ENCODE assay signal across 13 cellular contexts in genomic region chr12:132888852-132889251, GRCh38. TPM values are rescaled to one million over a fixed set of nuclear protein-coding genes. Genes with fewer than 3 reads are reported as not detected.
DNase-seq lines count a peak whose midpoint lies in the region; ATAC-seq and TF ChIP-seq lines count a peak whose summit lies in the region.
"Had no signal": no experiment of that assay in that cellular context is flagged by ENCODE, and none has a peak within 500 bp of the region (broad histone marks: within the 10 kb centered on the region; RNA-seq: fewer than 3 reads in every experiment).

No MANE protein-coding gene starts in this region.

- H3K4me3 ChIP-seq in CD8-positive, alpha-beta T cell (ENCODE audit: low read depth, low read length) = no peak overlapping the region
- no peak overlapping the region for H3K4me3 ChIP-seq in IMR-90 (ENCODE audit: insufficient read depth, low read depth, low read length)
- no peak overlapping the region for H3K4me3 ChIP-seq in effector memory CD4-positive, alpha-beta T cell (ENCODE audit: insufficient read depth, low read depth, low read length, poor library complexity, severe bottlenecking)
- no peak overlapping the region for H3K4me3 ChIP-seq in BE2C (ENCODE audit: low read depth, low read length)

- H3K27ac Mint-ChIP-seq in CD8-positive, alpha-beta T cell = peak overlapping the region; percentile 100
- no peak overlapping the region for H3K27ac Mint-ChIP-seq in nephron progenitor cell

- H2BK20ac ChIP-seq in IMR-90 (ENCODE audit: low read depth, low read length) = no peak overlapping the region

- H3K9me3 Mint-ChIP-seq in CD8-positive, alpha-beta T cell = peaks cover 3% of the 10 kb centered on the region
- H3K9me3 Mint-ChIP-seq in nephron progenitor cell = peaks cover 71% of the 10 kb centered on the region

- H2BK15ac ChIP-seq in IMR-90 (ENCODE audit: low read depth, low read length) = no peak overlapping the region

- no peaks in the 10 kb centered on the region for H3K27me3 ChIP-seq in CD8-positive, alpha-beta T cell (ENCODE audit: insufficient read depth, low read length)
- no peaks in the 10 kb centered on the region for H3K27me3 ChIP-seq in IMR-90 (ENCODE audit: control insufficient read depth, insufficient read depth, low read length)
- H3K27me3 ChIP-seq in effector memory CD4-positive, alpha-beta T cell (replicated peaks; ENCODE audit: control insufficient read depth, insufficient read depth, low read length, poor library complexity, severe bottlenecking) = no peaks in the 10 kb centered on the region
- H3K27me3 ChIP-seq in BE2C = no peaks in the 10 kb centered on the region

- no peak overlapping the region for H3K9ac ChIP-seq in IMR-90 (ENCODE audit: low read depth, low read length)
- H3K9ac ChIP-seq: parathyroid adenoma had no signal

- H2AK5ac ChIP-seq in IMR-90 (ENCODE audit: low read depth, low read length) = no peak overlapping the region

- no TSS peak for BruUV-seq in IMR-90 (replicated peaks; lab: Mats Ljungman, UMichigan)

- WGBS in IMR-90 (ENCODE audit: extremely low coverage in 2 of 2, insufficient read length in 1 of 2), 2 experiments = 49% methylated on average over 3 of the region's 6 CpGs; no CpG with 5 or more reads in 1 of the 2 experiments

- peak overlapping the region; percentile 46 for H2AFZ ChIP-seq in IMR-90 (replicated peaks; ENCODE audit: low read length, poor library complexity)

- H2BK120ac ChIP-seq in IMR-90 (ENCODE audit: low read depth, low read length) = no peak overlapping the region

- dilution Hi-C loops in IMR-90 (cut with HindIII; ENCODE audit: low sequenced_read_pairs, unreplicated experiment) = no loop called here

- H3K23ac ChIP-seq in IMR-90 (ENCODE audit: low read depth, low read length) = no peak overlapping the region

- H3K4me2 ChIP-seq in IMR-90 (ENCODE audit: low read depth, low read length) = no peak overlapping the region

- no peak overlapping the region for H3K56ac ChIP-seq in IMR-90 (ENCODE audit: extremely low read depth, insufficient read depth, low read length)

- H4K5ac ChIP-seq in IMR-90 (ENCODE audit: low read depth, low read length) = no peak overlapping the region; the same call in 1 of the 2 replicates

- no peaks in the 10 kb centered on the region for H3K9me1 ChIP-seq in IMR-90 (ENCODE audit: insufficient read depth, low read length)

- no peak overlapping the region for H3K4ac ChIP-seq in IMR-90 (ENCODE audit: low read depth, low read length)

- no peak overlapping the region for H3K18ac ChIP-seq in IMR-90 (ENCODE audit: low read depth, low read length)

- ATAC-seq in CD8-positive, alpha-beta T cell = no peak
- ATAC-seq in IMR-90 (ENCODE audit: low read depth) (no peak), GM18909 (IDR thresholded peaks at IDR 0.05; ENCODE audit: poor library complexity, unreplicated experiment) (no peak), HG03025 (IDR thresholded peaks at IDR 0.05; ENCODE audit: low FRiP score, unreplicated experiment) (no peak)

- no peak for TF ChIP-seq POLR2A in IMR-90 (IDR thresholded peaks at IDR 0.05; ENCODE audit: low read depth, low read length)

- H3K79me1 ChIP-seq in IMR-90 (ENCODE audit: low read depth in 1 of 2, low read length in 2 of 2) = peaks cover 0 to 19% of the 10 kb centered on the region in 2 experiments; a peak in 2 of 4 replicates

- H3K4me1 ChIP-seq in CD8-positive, alpha-beta T cell (ENCODE audit: insufficient read depth, low read length) = peaks cover 23% of the 10 kb centered on the region
- no peaks in the 10 kb centered on the region for H3K4me1 ChIP-seq in IMR-90 (ENCODE audit: control insufficient read depth, insufficient read depth, low read length)
- H3K4me1 ChIP-seq in effector memory CD4-positive, alpha-beta T cell (ENCODE audit: control insufficient read depth, insufficient read depth, low read length, poor library complexity, severe bottlenecking) = no peaks in the 10 kb centered on the region
- no peaks in the 10 kb centered on the region for H3K4me1 ChIP-seq in BE2C
- H3K4me1 ChIP-seq: parathyroid adenoma had no signal

- H3K4me1 Mint-ChIP-seq in CD8-positive, alpha-beta T cell (ENCODE audit: low read depth) = peaks cover 28% of the 10 kb centered on the region
- peaks cover 6% of the 10 kb centered on the region for H3K4me1 Mint-ChIP-seq in nephron progenitor cell

- 0 out of 4 replicates have a peak overlapping the region, but pooled peaks of 1 of the 2 experiments have one; percentile 56 for H4K8ac ChIP-seq in IMR-90 (ENCODE audit: low read depth in 2 of 2, low read length in 2 of 2)

- no peaks in the 10 kb centered on the region for H4K20me1 ChIP-seq in IMR-90 (ENCODE audit: insufficient read depth, low read length)

- H3K14ac ChIP-seq in IMR-90 (replicated peaks; ENCODE audit: low read depth, low read length) = no peak overlapping the region

- H4K91ac ChIP-seq in IMR-90 (ENCODE audit: insufficient read depth, low read depth, low read length) = no peak overlapping the region

- in situ Hi-C loops in IMR-90 (cut with MboI; ENCODE audit: low sequenced_read_pairs) = no loop called here

- TF ChIP-seq CTCF in CD8-positive, alpha-beta T cell (IDR thresholded peaks at IDR 0.05) = no peak
- TF ChIP-seq CTCF in IMR-90 (conservative IDR thresholded peaks at IDR 0.05; ENCODE audit: low read depth, low read length) (no peak), nephron progenitor cell (IDR thresholded peaks at IDR 0.05) (no peak), GM20000 (IDR thresholded peaks at IDR 0.05; ENCODE audit: extremely low read depth, missing control alignments) (no peak), BE2C (IDR thresholded peaks at IDR 0.05; ENCODE audit: low read depth, low read length) (no peak)

- intact Hi-C loops in CD8-positive, alpha-beta T cell (cut with DNase I, micrococcal nuclease) = loop anchor here in 1 of 2 experiments (5.0 kb wide), 1 partner anchor 202 kb away; the partner anchor contains the start of genes POLE and PXMP2
- intact Hi-C loops in IMR-90 (cut with micrococcal nuclease) = no loop called here

- peak overlapping the region; percentile 58 for H3K4me3 Mint-ChIP-seq in CD8-positive, alpha-beta T cell
- peak overlapping the region; percentile 96 for H3K4me3 Mint-ChIP-seq in nephron progenitor cell

- no peak for DNase-seq in CD8-positive, alpha-beta T cell
- DNase-seq in IMR-90 = no peak
- no peak for DNase-seq in effector memory CD4-positive, alpha-beta T cell
- no peak for DNase-seq in nephron progenitor cell
- no peak for DNase-seq in GM20000 (ENCODE audit: low spot score)
- DNase-seq in BE2C = no peak
- DNase-seq: NCI-H1105 treated with DMSO at 0.1 percent for 48 hours; NCI-H774; stimulated activated CD4-positive, alpha-beta T cell treated with anti-CD3 and anti-CD28 coated beads, Interleukin-4, amount 100 ng/mL, for 1 hour had no signal

- no peaks in the 10 kb centered on the region for H3K9me3 ChIP-seq in CD8-positive, alpha-beta T cell (ENCODE audit: low read length)
- H3K9me3 ChIP-seq in IMR-90 (ENCODE audit: control insufficient read depth, insufficient read depth, low read length) = no peaks in the 10 kb centered on the region
- H3K9me3 ChIP-seq in effector memory CD4-positive, alpha-beta T cell (ENCODE audit: control insufficient read depth, low read length) = no peaks in the 10 kb centered on the region
- H3K9me3 ChIP-seq in BE2C = no peaks in the 10 kb centered on the region; the same call in 1 of the 2 replicates
- H3K9me3 ChIP-seq: thoracic aorta had no signal

- no peaks in the 10 kb centered on the region for H3K27me3 Mint-ChIP-seq in CD8-positive, alpha-beta T cell (ENCODE audit: low read depth)
- peaks cover 12% of the 10 kb centered on the region for H3K27me3 Mint-ChIP-seq in nephron progenitor cell (ENCODE audit: low read depth, poor library complexity)

- H3K36me3 Mint-ChIP-seq in CD8-positive, alpha-beta T cell = peaks cover 19% of the 10 kb centered on the region
- peaks cover 51% of the 10 kb centered on the region for H3K36me3 Mint-ChIP-seq in nephron progenitor cell (ENCODE audit: low read depth)

- no peak for TF ChIP-seq RAD21 in IMR-90 (IDR thresholded peaks at IDR 0.05; ENCODE audit: low read length)

- H2AK9ac ChIP-seq in IMR-90 (replicated peaks; ENCODE audit: low read depth, low read length, poor library complexity) = no peak overlapping the region

- CTCF ChIA-PET in CD8-positive, alpha-beta T cell (lab: Charles Lee) = no interaction called here
- CTCF ChIA-PET in IMR-90 (lab: Yijun Ruan, JAX) = no interaction called here

- POLR2A ChIA-PET in CD8-positive, alpha-beta T cell (lab: Charles Lee) = interaction anchor here (0.6 to 1.0 kb wide), 2 partner anchors 16 to 60 kb away, joined by 3 read pairs; no protein-coding TSS in a partner anchor
- POLR2A ChIA-PET in IMR-90 (lab: Charles Lee; ENCODE audit: unreplicated experiment) = no interaction called here

- H3K36me3 ChIP-seq in CD8-positive, alpha-beta T cell (ENCODE audit: insufficient read depth, low read length) = no peaks in the 10 kb centered on the region
- peaks cover 2% of the 10 kb centered on the region; the same call in 1 of the 2 replicates for H3K36me3 ChIP-seq in IMR-90 (ENCODE audit: control insufficient read depth, insufficient read depth, low read length)
- peaks cover 5% of the 10 kb centered on the region for H3K36me3 ChIP-seq in effector memory CD4-positive, alpha-beta T cell (ENCODE audit: control insufficient read depth, insufficient read depth, low read length)
- peaks cover 11% of the 10 kb centered on the region for H3K36me3 ChIP-seq in BE2C
- H3K36me3 ChIP-seq: thoracic aorta had no signal

- H3K27ac ChIP-seq in CD8-positive, alpha-beta T cell (ENCODE audit: low read depth, low read length) = no peak overlapping the region
- H3K27ac ChIP-seq in IMR-90 (ENCODE audit: insufficient read depth, low read length) = no peak overlapping the region
- peak overlapping the region; percentile 97 for H3K27ac ChIP-seq in effector memory CD4-positive, alpha-beta T cell (ENCODE audit: insufficient read depth, low read length, poor library complexity, severe bottlenecking)

- H2BK5ac ChIP-seq in IMR-90 (ENCODE audit: low read depth, low read length, poor library complexity, severe bottlenecking) = no peak overlapping the region

TF ChIP-seq in IMR-90, 13 proteins besides CTCF, POLR2A, EP300 and RAD21:
- no peak for TF ChIP-seq CEBPB (IDR thresholded peaks at IDR 0.05; ENCODE audit: low read depth, low read length)
- TF ChIP-seq SMC3 (IDR thresholded peaks at IDR 0.05; ENCODE audit: low read depth, low read length) = no peak
- no peak for TF ChIP-seq RFX5 (IDR thresholded peaks at IDR 0.05; ENCODE audit: low read depth, low read length)
- no peak for TF ChIP-seq BHLHE40 (IDR thresholded peaks at IDR 0.05; ENCODE audit: low read depth, low read length)

RNA-seq across cellular contexts. Expression of gene CHFR, which starts 1.4 kb away (rescaled TPM):
- total RNA-seq in CD8-positive, alpha-beta T cell = 10 to 100 TPM; 70.6 to 81.1 TPM
- 11.4 and 13.4 TPM in 2 replicates for total RNA-seq in IMR-90 (2012; rRNA removed)
- 29.9 and 35.3 TPM in 2 replicates for polyA plus RNA-seq in IMR-90 (2012; rRNA removed)
- 18.3 and 22.6 TPM in 2 replicates for polyA plus RNA-seq in IMR-90 (2012; cell fraction: cytosol; rRNA removed)
- 136 and 171 TPM in 2 replicates for polyA plus RNA-seq in IMR-90 (2012; cell fraction: nucleus; rRNA removed; ENCODE audit: low replicate concordance)
- 67.5 TPM for polyA plus RNA-seq in BE2C (2012; ENCODE audit: insufficient read depth, insufficient read length, low read depth)
